ENCODE assay signal across 10 cellular contexts in the genomic region with DNA sequence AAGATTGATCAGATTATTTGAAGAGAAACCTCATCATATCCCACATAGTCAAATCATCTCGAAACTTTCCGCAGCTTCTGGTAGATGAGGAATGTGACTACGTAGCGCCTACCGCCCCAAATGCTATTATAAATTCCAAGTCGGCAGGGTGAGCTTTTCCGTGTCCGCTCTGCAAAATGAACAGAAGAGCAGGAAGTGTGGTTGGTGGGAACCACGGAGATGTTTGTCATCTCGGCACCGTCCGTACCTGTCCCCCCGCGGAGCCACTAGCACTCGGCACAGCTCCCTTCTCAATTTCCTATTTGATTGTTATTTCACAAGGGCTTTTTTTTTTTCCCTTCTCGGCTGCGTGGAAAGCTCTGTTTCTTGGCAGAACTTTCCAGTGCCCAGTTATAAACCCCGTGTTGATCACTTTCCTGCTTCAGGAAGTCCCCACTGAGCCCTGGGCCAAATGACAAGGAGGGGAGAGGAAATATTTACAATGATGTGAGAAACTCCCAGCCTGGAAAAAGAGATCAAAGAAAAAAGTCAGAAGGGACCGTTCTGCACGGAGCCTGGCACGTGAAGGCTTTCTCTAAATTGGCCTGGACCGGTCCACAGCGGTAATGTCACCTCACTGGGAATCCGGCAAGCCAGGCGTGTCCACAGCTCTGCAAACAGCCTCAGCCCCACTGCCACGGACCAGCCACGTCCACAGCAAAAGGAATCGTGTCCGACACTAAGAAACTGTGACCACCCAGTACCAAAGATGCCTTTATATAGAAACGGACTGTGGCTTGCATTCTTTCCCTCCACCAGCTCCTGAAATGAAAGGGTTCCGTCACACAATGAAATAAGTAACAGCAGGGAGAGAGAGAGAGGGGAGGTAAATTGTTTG.
A peak's percentile ranks its signal among the peaks of the same experiment; 100 is the strongest.
DNase-seq lines count a peak whose midpoint lies in the region; ATAC-seq, FAIRE-seq and TF ChIP-seq lines count a peak whose summit lies in the region.
"Had no signal": no experiment of that assay in that cellular context is flagged by ENCODE, and none has a peak within 500 bp of the region (broad histone marks: within the 10 kb centered on the region; RNA-seq: fewer than 3 reads in every experiment).

No MANE protein-coding gene starts in this region.

- H3K36me3 Mint-ChIP-seq in activated naive CD8-positive, alpha-beta T cell treated with anti-CD3 and anti-CD28 coated beads for 36 hours, result no peaks in the 10 kb centered on the region
- H3K36me3 Mint-ChIP-seq: activated naive CD4-positive, alpha-beta T cell treated with anti-CD3 and anti-CD28 coated beads, Interleukin-2, amount 10 ng/mL, durations not matched to agents 7 days and 5 days had no signal

- peaks cover 5% of the 10 kb centered on the region for H3K27me3 ChIP-seq in osteoblast (ENCODE audit: insufficient read depth, low read length)

- TF ChIP-seq CTCF in AG04449 (IDR thresholded peaks at IDR 0.05; ENCODE audit: insufficient read depth, low read length, missing control alignments) (no peak), foreskin fibroblast (IDR thresholded peaks at IDR 0.05; ENCODE audit: low read depth, low read length) (no peak), osteoblast (IDR thresholded peaks at IDR 0.05; ENCODE audit: extremely low read depth, low read depth, low read length) (no peak)

- POLR2A ChIA-PET in AG04449 (lab: Yijun Ruan, JAX), result interaction anchor here (0.6 to 1.1 kb wide), 3 partner anchors 40 to 132 kb away, joined by 3 read pairs; a partner anchor contains a TSS

- peaks cover 29% of the 10 kb centered on the region for H3K4me1 ChIP-seq in osteoblast (ENCODE audit: insufficient read depth, low read length)

- H4K20me1 ChIP-seq in osteoblast (ENCODE audit: insufficient read depth, low read length), result peaks cover 42% of the 10 kb centered on the region

- H3K4me1 Mint-ChIP-seq in activated naive CD8-positive, alpha-beta T cell treated with anti-CD3 and anti-CD28 coated beads for 36 hours, result peaks cover 10% of the 10 kb centered on the region

- H3K27ac Mint-ChIP-seq in activated naive CD8-positive, alpha-beta T cell treated with anti-CD3 and anti-CD28 coated beads for 36 hours, result no peak overlapping the region
- H3K27ac Mint-ChIP-seq: activated naive CD4-positive, alpha-beta T cell treated with anti-CD3 and anti-CD28 coated beads, Interleukin-2, amount 10 ng/mL, durations not matched to agents 7 days and 5 days had no signal

- H3K4me3 ChIP-seq in AG04449 (ENCODE audit: low read depth, low read length) (peak overlapping the region; percentile 42), foreskin fibroblast (ENCODE audit: low read depth in 1 of 2, low read length in 2 of 2) (peak overlapping the region; percentile 7 to 17), osteoblast (ENCODE audit: insufficient read depth, low read length) (peak overlapping the region; percentile 67)

- peak overlapping the region; percentile 50 for H3K4me3 Mint-ChIP-seq in activated naive CD8-positive, alpha-beta T cell treated with anti-CD3 and anti-CD28 coated beads for 36 hours
- H3K4me3 Mint-ChIP-seq: activated naive CD4-positive, alpha-beta T cell treated with anti-CD3 and anti-CD28 coated beads, Interleukin-2, amount 10 ng/mL, durations not matched to agents 7 days and 5 days had no signal

- no peak for FAIRE-seq in frontal cortex (lab: Jason Lieb, UNC)

- H3K9me3 Mint-ChIP-seq in activated naive CD8-positive, alpha-beta T cell treated with anti-CD3 and anti-CD28 coated beads for 36 hours, result no peaks in the 10 kb centered on the region
- H3K9me3 Mint-ChIP-seq: activated naive CD4-positive, alpha-beta T cell treated with anti-CD3 and anti-CD28 coated beads, Interleukin-2, amount 10 ng/mL, durations not matched to agents 7 days and 5 days had no signal

- H3K27me3 Mint-ChIP-seq in activated naive CD8-positive, alpha-beta T cell treated with anti-CD3 and anti-CD28 coated beads for 36 hours, result peaks cover 49% of the 10 kb centered on the region

- H3K4me2 ChIP-seq in osteoblast (ENCODE audit: insufficient read depth, low read length), result peak overlapping the region; percentile 82

- H3K9me3 ChIP-seq in osteoblast (ENCODE audit: low read depth, low read length), result no peaks in the 10 kb centered on the region

- no peak overlapping the region for H3K27ac ChIP-seq in osteoblast (ENCODE audit: low read depth, low read length)

- DNase-seq in AG04449 (ENCODE audit: low read depth, low spot score), result no peak
- no peak for DNase-seq in activated naive CD8-positive, alpha-beta T cell treated with anti-CD3 and anti-CD28 coated beads for 36 hours
- no peak for DNase-seq in foreskin fibroblast
- peak; percentile 79 for DNase-seq in osteoblast (ENCODE audit: insufficient read length, low spot score, missing footprints)
- DNase-seq in NCI-H187 (lab: John Stamatoyannopoulos, UW), result no peak
- DNase-seq in stimulated activated naive CD4-positive, alpha-beta T cell (lab: John Stamatoyannopoulos, UW), result no peak
- DNase-seq in frontal cortex (ENCODE audit: low spot score in 2 of 2), result no peak
- DNase-seq: activated naive CD4-positive, alpha-beta T cell treated with anti-CD3 and anti-CD28 coated beads, Interleukin-2, amount 10 ng/mL, durations not matched to agents 7 days and 5 days; C1 segment of cervical spinal cord had no signal

- CTCF ChIA-PET in AG04449 (lab: Yijun Ruan, JAX), result interaction anchor here (1.0 to 2.2 kb wide), 5 partner anchors 10 to 149 kb away, joined by 3 to 7 read pairs (median 5); a partner anchor contains a TSS

- ATAC-seq in GM21825 (IDR thresholded peaks at IDR 0.05; ENCODE audit: unreplicated experiment), result no peak

- H3K36me3 ChIP-seq in osteoblast (ENCODE audit: insufficient read depth, low read length), result no peaks in the 10 kb centered on the region

- peak overlapping the region; percentile 61 for H2AFZ ChIP-seq in osteoblast (ENCODE audit: low read length)

- H3K79me2 ChIP-seq in osteoblast (ENCODE audit: insufficient read depth, low read length), result peaks cover 12% of the 10 kb centered on the region

Comparison
In these comparisons a context has a peak if more than half of its experiments do, and no peak if none do; other contexts are left out.
1. H3K4me3 ChIP-seq: peak in every context shown above with its lines; median percentile 67 in osteoblast; 42 in AG04449; 12 in foreskin fibroblast.